Comparison of ENCODE assay signal across 13 cellular contexts in genomic region chr6:151071295-151071694, GRCh38.
DNase-seq lines count a peak whose midpoint lies in the region; ATAC-seq and TF ChIP-seq lines count a peak whose summit lies in the region.
"Had no signal": no experiment of that assay in that cellular context is flagged by ENCODE, and none has a peak within 500 bp of the region (broad histone marks: within the 10 kb centered on the region; RNA-seq: fewer than 3 reads in every experiment).

No MANE protein-coding gene starts in this region.

- H3K4me1 ChIP-seq in adipocyte (ENCODE audit: control insufficient read depth, insufficient read depth, low read length), result peaks cover 45% of the 10 kb centered on the region
- H3K4me1 ChIP-seq in heart left ventricle, result peaks cover 3 to 37% (median 19%) of the 10 kb centered on the region in 12 donors
- peaks cover 24% of the 10 kb centered on the region for H3K4me1 ChIP-seq in rectal smooth muscle tissue (ENCODE audit: control insufficient read depth, insufficient read depth, low read length)
- H3K4me1 ChIP-seq in SJCRH30, result peaks cover 24% of the 10 kb centered on the region

- H3K9me3 ChIP-seq in adipocyte (ENCODE audit: control insufficient read depth, low read length), result peaks cover 9% of the 10 kb centered on the region
- H3K9me3 ChIP-seq in heart left ventricle, result peaks cover 0 to 12% (median 0%) of the 10 kb centered on the region in 12 donors
- no peaks in the 10 kb centered on the region; the same call in 1 of the 2 replicates for H3K9me3 ChIP-seq in SJCRH30 (replicated peaks)

- no peak for TF ChIP-seq CTCF in Calu3 (IDR thresholded peaks at IDR 0.05; ENCODE audit: unreplicated experiment)
- TF ChIP-seq CTCF in heart left ventricle (IDR thresholded peaks at IDR 0.05), result no peak
- no peak for TF ChIP-seq CTCF in glutamatergic neuron (IDR thresholded peaks at IDR 0.05; ENCODE audit: partially characterized antibody, unreplicated experiment)

- H3K27me3 ChIP-seq in adipocyte (replicated peaks; ENCODE audit: control insufficient read depth, insufficient read depth, low read length), result no peaks in the 10 kb centered on the region
- no peaks in the 10 kb centered on the region for H3K27me3 ChIP-seq in heart left ventricle
- no peaks in the 10 kb centered on the region for H3K27me3 ChIP-seq in rectal smooth muscle tissue (ENCODE audit: control insufficient read depth, insufficient read depth, low read length)
- H3K27me3 ChIP-seq in SJCRH30, result no peaks in the 10 kb centered on the region

- H3K36me3 Mint-ChIP-seq in Calu3 (ENCODE audit: insufficient read depth, unreplicated experiment) (peaks cover 25% of the 10 kb centered on the region), glutamatergic neuron (ENCODE audit: unreplicated experiment) (peaks cover 10% of the 10 kb centered on the region)

- no peak for DNase-seq in Calu3
- DNase-seq in adipocyte (ENCODE audit: low read depth), result peak; percentile 41
- DNase-seq in heart left ventricle, result peak in 4 of 5 donors; percentile 41 to 66 (median 49)
- DNase-seq in NCI-H1436 (lab: John Stamatoyannopoulos, UW), result no peak
- DNase-seq in glutamatergic neuron, result no peak
- DNase-seq in SJCRH30, result no peak
- DNase-seq: activated B cell treated with CpG ODN at 0.5 μM for 24 hours; NCI-H526 treated with DMSO at 0.1 percent for 48 hours; stimulated activated CD4-positive, alpha-beta T cell treated with anti-CD3 and anti-CD28 coated beads, Interleukin-4, amount 100 ng/mL, for 4 hours had no signal

- no peaks in the 10 kb centered on the region for H3K27me3 Mint-ChIP-seq in Calu3 (ENCODE audit: unreplicated experiment)
- H3K27me3 Mint-ChIP-seq in glutamatergic neuron (ENCODE audit: unreplicated experiment), result peaks cover 4% of the 10 kb centered on the region
- H3K27me3 Mint-ChIP-seq: activated B cell treated with CpG ODN at 0.5 μM for 24 hours, IgD-negative memory B cell had no signal

- BruUV-seq in Calu3 (replicated peaks; lab: Mats Ljungman, UMichigan), result no TSS peak

- peak overlapping the region; percentile 43 for H3K27ac Mint-ChIP-seq in Calu3 (ENCODE audit: unreplicated experiment)
- no peak overlapping the region for H3K27ac Mint-ChIP-seq in glutamatergic neuron (ENCODE audit: unreplicated experiment)
- H3K27ac Mint-ChIP-seq: activated B cell treated with CpG ODN at 0.5 μM for 24 hours, IgD-negative memory B cell had no signal

- no peak overlapping the region for H3K4me3 Mint-ChIP-seq in Calu3 (ENCODE audit: low read depth, unreplicated experiment)
- H3K4me3 Mint-ChIP-seq in glutamatergic neuron (ENCODE audit: unreplicated experiment), result no peak overlapping the region
- H3K4me3 Mint-ChIP-seq: activated B cell treated with CpG ODN at 0.5 μM for 24 hours, brain had no signal

- CTCF ChIA-PET in Calu3 (lab: Charles Lee), result no interaction called here

- no peak for TF ChIP-seq POLR2A in heart left ventricle (IDR thresholded peaks at IDR 0.05)

- intact Hi-C loops in Calu3 (cut with micrococcal nuclease; ENCODE audit: unreplicated experiment) (no loop called here), heart left ventricle (cut with DNase I) (loop anchor here in 1 of 10 donors (5.0 kb wide), 1 partner anchor 44 kb away; no protein-coding TSS in a partner anchor)

- no peaks in the 10 kb centered on the region for H3K9me3 Mint-ChIP-seq in Calu3 (ENCODE audit: low read depth, unreplicated experiment)
- H3K9me3 Mint-ChIP-seq in glutamatergic neuron (ENCODE audit: unreplicated experiment), result peaks cover 4% of the 10 kb centered on the region

- H3K4me1 Mint-ChIP-seq in Calu3 (ENCODE audit: low read depth, unreplicated experiment), result peaks cover 33% of the 10 kb centered on the region
- H3K4me1 Mint-ChIP-seq in glutamatergic neuron (ENCODE audit: low read depth, unreplicated experiment), result peaks cover 4% of the 10 kb centered on the region

- H3K27ac ChIP-seq in heart left ventricle (peak overlapping the region in 10 of 12 donors; percentile 4 to 69 (median 56)), rectal smooth muscle tissue (ENCODE audit: low read depth, low read length) (peak overlapping the region; percentile 83), SJCRH30 (no peak overlapping the region)

- ATAC-seq in heart left ventricle (peak in 3 of 4 donors; percentile 69 to 78 (median 76)), GM19324 (IDR thresholded peaks at IDR 0.05; ENCODE audit: low FRiP score, unreplicated experiment) (no peak)

- H3K9ac ChIP-seq in adipocyte (ENCODE audit: low read length) (peak overlapping the region; percentile 86), rectal smooth muscle tissue (ENCODE audit: low read length) (no peak overlapping the region)

- H3K36me3 ChIP-seq in adipocyte (ENCODE audit: control insufficient read depth, insufficient read depth, low read length, severe bottlenecking), result peaks cover 9% of the 10 kb centered on the region
- no peaks in the 10 kb centered on the region for H3K36me3 ChIP-seq in heart left ventricle
- no peaks in the 10 kb centered on the region for H3K36me3 ChIP-seq in rectal smooth muscle tissue (ENCODE audit: control insufficient read depth, insufficient read depth, low read length)
- peaks cover 12% of the 10 kb centered on the region; the same call in 1 of the 2 replicates for H3K36me3 ChIP-seq in SJCRH30

- WGBS in heart left ventricle, 4 donors, result 35 to 39% (median 37%) methylated on average over 8 of the region's 8 CpGs

- H3K4me3 ChIP-seq in adipocyte (ENCODE audit: low read length) (peak overlapping the region; percentile 82), heart left ventricle (peak overlapping the region in 8 of 12 donors; percentile 10 to 43 (median 21)), rectal smooth muscle tissue (ENCODE audit: low read length) (peak overlapping the region; percentile 51), SJCRH30 (no peak overlapping the region)

Comparison
In these comparisons a context has a peak if more than half of its experiments do, and no peak if none do; other contexts are left out.
1. DNase-seq: peak in adipocyte (single experiment) and heart left ventricle (4 of 5); none in Calu3 (single experiment), NCI-H1436 (single experiment), glutamatergic neuron (single experiment) and SJCRH30 (0 of 2).